Comparison of ENCODE assay signal across 16 cellular contexts in the genomic region with DNA sequence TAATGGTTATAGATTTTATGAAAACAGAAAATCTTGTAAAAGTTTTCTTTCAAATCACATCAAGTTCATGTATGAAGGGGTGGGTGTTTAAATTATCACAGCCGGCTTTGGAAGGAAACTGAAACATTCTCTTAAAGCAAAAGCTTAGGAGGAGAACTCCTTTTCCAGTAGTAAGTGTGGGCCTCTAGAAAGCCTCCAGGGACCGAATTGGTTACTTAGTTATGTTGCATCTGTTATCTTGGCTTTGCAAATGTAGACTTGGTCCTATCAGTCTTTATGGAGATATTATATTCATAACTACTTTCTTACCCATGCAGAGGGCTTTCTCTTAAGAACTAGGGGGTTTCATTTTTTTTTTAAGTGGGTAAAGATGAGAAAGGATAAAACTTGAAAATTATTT. TPM values are rescaled to one million over a fixed set of nuclear protein-coding genes. Genes with fewer than 3 reads are reported as not detected.
DNase-seq lines count a peak whose midpoint lies in the region; ATAC-seq and TF ChIP-seq lines count a peak whose summit lies in the region.
"Had no signal": no experiment of that assay in that cellular context is flagged by ENCODE, and none has a peak within 500 bp of the region (broad histone marks: within the 10 kb centered on the region; RNA-seq: fewer than 3 reads in every experiment).

No MANE protein-coding gene starts in this region.

- H3K27ac Mint-ChIP-seq in mesothelial cell of epicardium = peak overlapping the region; percentile 44
- H3K27ac Mint-ChIP-seq in activated T-helper 2 cell treated with anti-CD3 and anti-CD28 coated beads, Interferon-gamma antibody, Interleukin-2, Interleukin-4, amounts not matched to agents 10 μg/mL and 5 μg/mL and 100 μg/mL, durations not matched to agents 14 hours and 24 hours and 36 hours = no peak overlapping the region

- no peaks in the 10 kb centered on the region for H3K27me3 Mint-ChIP-seq in mesothelial cell of epicardium (ENCODE audit: low read depth)
- no peaks in the 10 kb centered on the region for H3K27me3 Mint-ChIP-seq in activated T-helper 2 cell treated with anti-CD3 and anti-CD28 coated beads, Interferon-gamma antibody, Interleukin-2, Interleukin-4, amounts not matched to agents 10 μg/mL and 5 μg/mL and 100 μg/mL, durations not matched to agents 14 hours and 24 hours and 36 hours (ENCODE audit: low read depth)

- intact Hi-C loops in left ventricle myocardium superior (cut with micrococcal nuclease) (loop anchor here (10.0 kb wide), 1 partner anchor 122 kb away; the partner anchor contains the start of gene NEMP2), Right ventricle myocardium inferior (cut with DNase I) (no loop called here)
- intact Hi-C loops in activated T-helper 2 cell treated with anti-CD3 and anti-CD28 coated beads, Interferon-gamma antibody, Interleukin-2, Interleukin-4, amounts not matched to agents 10 μg/mL and 5 μg/mL and 100 μg/mL, durations not matched to agents 14 hours and 24 hours and 36 hours (cut with micrococcal nuclease) = no loop called here

- DNase-seq in NCI-H2171 treated with DMSO at 0.1 percent for 48 hours (lab: John Stamatoyannopoulos, UW) = peak; percentile 17
- DNase-seq in NCI-H2171 (lab: John Stamatoyannopoulos, UW) = no peak
- no peak for DNase-seq in left ventricle myocardium superior
- no peak for DNase-seq in Right ventricle myocardium inferior (ENCODE audit: missing footprints)
- DNase-seq in mesothelial cell of epicardium (ENCODE audit: low spot score in 2 of 2, unreplicated experiment in 2 of 2) = no peak
- no peak for DNase-seq in activated T-helper 2 cell treated with anti-CD3 and anti-CD28 coated beads, Interferon-gamma antibody, Interleukin-2, Interleukin-4, amounts not matched to agents 10 μg/mL and 5 μg/mL and 100 μg/mL, durations not matched to agents 14 hours and 24 hours and 36 hours (ENCODE audit: low spot score)
- no peak for DNase-seq in NCI-H510A treated with DMSO at 0.1 percent for 48 hours (lab: John Stamatoyannopoulos, UW)
- DNase-seq: NCI-H1048; NCI-H146; NCI-H2081 treated with DMSO at 0.1 percent for 48 hours; NCI-H226; NCI-H526 treated with DMSO at 0.1 percent for 48 hours; NK-92 treated with Interleukin-12 subunit alpha and Interleukin-12 subunit beta, amount 100 ng/mL, for 24 hours; SK-N-SH had no signal

- H3K4me1 Mint-ChIP-seq in mesothelial cell of epicardium = peaks cover 46% of the 10 kb centered on the region
- peaks cover 33% of the 10 kb centered on the region for H3K4me1 Mint-ChIP-seq in activated T-helper 2 cell treated with anti-CD3 and anti-CD28 coated beads, Interferon-gamma antibody, Interleukin-2, Interleukin-4, amounts not matched to agents 10 μg/mL and 5 μg/mL and 100 μg/mL, durations not matched to agents 14 hours and 24 hours and 36 hours (ENCODE audit: low read depth)

- H3K9me3 Mint-ChIP-seq in mesothelial cell of epicardium = no peaks in the 10 kb centered on the region
- H3K9me3 Mint-ChIP-seq in activated T-helper 2 cell treated with anti-CD3 and anti-CD28 coated beads, Interferon-gamma antibody, Interleukin-2, Interleukin-4, amounts not matched to agents 10 μg/mL and 5 μg/mL and 100 μg/mL, durations not matched to agents 14 hours and 24 hours and 36 hours = no peaks in the 10 kb centered on the region

- TF ChIP-seq CTCF in mesothelial cell of epicardium (IDR thresholded peaks at IDR 0.05; ENCODE audit: unreplicated experiment) = no peak

- H3K36me3 Mint-ChIP-seq in mesothelial cell of epicardium = peaks cover 4% of the 10 kb centered on the region
- peaks cover 18% of the 10 kb centered on the region for H3K36me3 Mint-ChIP-seq in activated T-helper 2 cell treated with anti-CD3 and anti-CD28 coated beads, Interferon-gamma antibody, Interleukin-2, Interleukin-4, amounts not matched to agents 10 μg/mL and 5 μg/mL and 100 μg/mL, durations not matched to agents 14 hours and 24 hours and 36 hours (ENCODE audit: low read depth)

- ATAC-seq in left ventricle myocardium superior (peak; percentile 12), Right ventricle myocardium inferior (no peak), GM19328 (IDR thresholded peaks at IDR 0.05; ENCODE audit: unreplicated experiment) (no peak)
- ATAC-seq: K562 had no signal

- H3K4me3 Mint-ChIP-seq in mesothelial cell of epicardium = no peak overlapping the region
- no peak overlapping the region for H3K4me3 Mint-ChIP-seq in activated T-helper 2 cell treated with anti-CD3 and anti-CD28 coated beads, Interferon-gamma antibody, Interleukin-2, Interleukin-4, amounts not matched to agents 10 μg/mL and 5 μg/mL and 100 μg/mL, durations not matched to agents 14 hours and 24 hours and 36 hours (ENCODE audit: low read depth)

RNA-seq across cellular contexts. Expression of gene NAB1, which starts 7.4 kb away (rescaled TPM):
- total RNA-seq in left ventricle myocardium superior (19.7 TPM), Right ventricle myocardium inferior (27.5 TPM), mesothelial cell of epicardium (66.5 to 71.6 TPM (median 66.8 TPM) in 3 replicates)
- 30.9 and 32.9 TPM in 2 replicates for total RNA-seq in activated T-helper 2 cell treated with anti-CD3 and anti-CD28 coated beads, Interferon-gamma antibody, Interleukin-2, Interleukin-4, amounts not matched to agents 10 μg/mL and 5 μg/mL and 100 μg/mL, durations not matched to agents 14 hours and 24 hours and 36 hours
